Comparison of ENCODE assay signal across 8 cellular contexts in genomic region chr7:139680676-139681462, GRCh38.
A peak's percentile ranks its signal among the peaks of the same experiment; 100 is the strongest.
DNase-seq lines count a peak whose midpoint lies in the region; ATAC-seq and TF ChIP-seq lines count a peak whose summit lies in the region.

No MANE protein-coding gene starts in this region.

- no peaks in the 10 kb centered on the region for H3K27me3 Mint-ChIP-seq in activated CD4-positive, alpha-beta memory T cell treated with anti-CD3 and anti-CD28 coated beads, Interleukin-2, amount 10 ng/mL, durations not matched to agents 7 days and 5 days
- no peaks in the 10 kb centered on the region for H3K27me3 Mint-ChIP-seq in effector memory CD8-positive, alpha-beta T cell
- peaks cover 2% of the 10 kb centered on the region for H3K27me3 Mint-ChIP-seq in nephron progenitor cell (ENCODE audit: low read depth, poor library complexity)

- DNase-seq in Kasumi-1 (lab: John Stamatoyannopoulos, UW): peak; percentile 58 to 71
- peak; percentile 87 for DNase-seq in activated CD4-positive, alpha-beta memory T cell treated with anti-CD3 and anti-CD28 coated beads, Interleukin-2, amount 10 ng/mL, durations not matched to agents 7 days and 5 days
- peak in 2 of 3 experiments; percentile 18 to 29 for DNase-seq in effector memory CD8-positive, alpha-beta T cell
- DNase-seq in nephron progenitor cell: no peak
- DNase-seq in thoracic aorta (ENCODE audit: low spot score): peak; percentile 92
- no peak for DNase-seq in RPMI8226

- H3K36me3 Mint-ChIP-seq in activated CD4-positive, alpha-beta memory T cell treated with anti-CD3 and anti-CD28 coated beads, Interleukin-2, amount 10 ng/mL, durations not matched to agents 7 days and 5 days (ENCODE audit: low read depth): peaks cover 12% of the 10 kb centered on the region
- H3K36me3 Mint-ChIP-seq in effector memory CD8-positive, alpha-beta T cell (ENCODE audit: insufficient read depth): no peaks in the 10 kb centered on the region
- peaks cover 64% of the 10 kb centered on the region for H3K36me3 Mint-ChIP-seq in nephron progenitor cell (ENCODE audit: low read depth)

- H3K27ac Mint-ChIP-seq in activated CD4-positive, alpha-beta memory T cell treated with anti-CD3 and anti-CD28 coated beads, Interleukin-2, amount 10 ng/mL, durations not matched to agents 7 days and 5 days: peak overlapping the region; percentile 88
- peak overlapping the region; percentile 56 to 84 for H3K27ac Mint-ChIP-seq in effector memory CD8-positive, alpha-beta T cell
- peak overlapping the region; percentile 70 for H3K27ac Mint-ChIP-seq in nephron progenitor cell

- H3K36me3 ChIP-seq in thoracic aorta: no peaks in the 10 kb centered on the region

- ATAC-seq in GM18867 (IDR thresholded peaks at IDR 0.05; ENCODE audit: unreplicated experiment) (peak; percentile 34), thoracic aorta (ENCODE audit: insufficient number of reproducible peaks, low FRiP score, low read depth) (peak; percentile 90), GM21529 (IDR thresholded peaks at IDR 0.05; ENCODE audit: unreplicated experiment) (no peak)
- ATAC-seq in effector memory CD8-positive, alpha-beta T cell (replicated peaks): peak; percentile 82

- CTCF ChIA-PET in activated CD4-positive, alpha-beta memory T cell treated with anti-CD3 and anti-CD28 coated beads, Interleukin-2, amount 10 ng/mL, durations not matched to agents 7 days and 5 days (lab: Charles Lee): interaction anchor here (1.0 to 1.2 kb wide), 3 partner anchors 12 to 61 kb away, joined by 3 to 5 read pairs (median 4); no protein-coding TSS in a partner anchor

- H3K4me1 ChIP-seq in thoracic aorta (ENCODE audit: control insufficient read depth in 1 of 2, low read depth in 2 of 2): peaks cover 43 to 56% of the 10 kb centered on the region in 2 donors

- H3K9me3 Mint-ChIP-seq in activated CD4-positive, alpha-beta memory T cell treated with anti-CD3 and anti-CD28 coated beads, Interleukin-2, amount 10 ng/mL, durations not matched to agents 7 days and 5 days: peaks cover 3% of the 10 kb centered on the region
- peaks cover 0 to 3% of the 10 kb centered on the region in 2 donors for H3K9me3 Mint-ChIP-seq in effector memory CD8-positive, alpha-beta T cell
- peaks cover 40% of the 10 kb centered on the region for H3K9me3 Mint-ChIP-seq in nephron progenitor cell

- H3K27ac ChIP-seq in thoracic aorta: peak overlapping the region; percentile 87 to 92

- POLR2A ChIA-PET in activated CD4-positive, alpha-beta memory T cell treated with anti-CD3 and anti-CD28 coated beads, Interleukin-2, amount 10 ng/mL, durations not matched to agents 7 days and 5 days (lab: Charles Lee): interaction anchor here (0.8 to 2.2 kb wide), 8 partner anchors 8 to 236 kb away, joined by 3 to 11 read pairs (median 4); no protein-coding TSS in a partner anchor

- H3K27me3 ChIP-seq in thoracic aorta (replicated peaks; ENCODE audit: insufficient read depth): no peaks in the 10 kb centered on the region

- H3K4me3 ChIP-seq in thoracic aorta: peak overlapping the region; percentile 6

- no peak for TF ChIP-seq CTCF in nephron progenitor cell (IDR thresholded peaks at IDR 0.05)
- TF ChIP-seq CTCF in thoracic aorta (IDR thresholded peaks at IDR 0.05): no peak

- peaks cover 59% of the 10 kb centered on the region for H3K4me1 Mint-ChIP-seq in activated CD4-positive, alpha-beta memory T cell treated with anti-CD3 and anti-CD28 coated beads, Interleukin-2, amount 10 ng/mL, durations not matched to agents 7 days and 5 days
- H3K4me1 Mint-ChIP-seq in effector memory CD8-positive, alpha-beta T cell (ENCODE audit: low read depth in 2 of 2): peaks cover 38 to 39% of the 10 kb centered on the region in 2 donors
- peaks cover 43% of the 10 kb centered on the region for H3K4me1 Mint-ChIP-seq in nephron progenitor cell

- no peaks in the 10 kb centered on the region for H3K9me3 ChIP-seq in thoracic aorta

- peak overlapping the region; percentile 31 for H3K4me3 Mint-ChIP-seq in activated CD4-positive, alpha-beta memory T cell treated with anti-CD3 and anti-CD28 coated beads, Interleukin-2, amount 10 ng/mL, durations not matched to agents 7 days and 5 days
- H3K4me3 Mint-ChIP-seq in effector memory CD8-positive, alpha-beta T cell: peak overlapping the region; percentile 43 to 61
- no peak overlapping the region for H3K4me3 Mint-ChIP-seq in nephron progenitor cell

Comparison
In these comparisons a context has a peak if more than half of its experiments do, and no peak if none do; other contexts are left out.
1. DNase-seq: peak in Kasumi-1 (2 of 2), activated CD4-positive, alpha-beta memory T cell treated with anti-CD3 and anti-CD28 coated beads, Interleukin-2, amount 10 ng/mL, durations not matched to agents 7 days and 5 days (single experiment), effector memory CD8-positive, alpha-beta T cell (2 of 3) and thoracic aorta (single experiment); none in nephron progenitor cell (single experiment) and RPMI8226 (single experiment).
2. Peak in every context shown above with its lines, with median percentiles within 50 percentile points of each other: H3K27ac Mint-ChIP-seq.